In the genomic region with DNA sequence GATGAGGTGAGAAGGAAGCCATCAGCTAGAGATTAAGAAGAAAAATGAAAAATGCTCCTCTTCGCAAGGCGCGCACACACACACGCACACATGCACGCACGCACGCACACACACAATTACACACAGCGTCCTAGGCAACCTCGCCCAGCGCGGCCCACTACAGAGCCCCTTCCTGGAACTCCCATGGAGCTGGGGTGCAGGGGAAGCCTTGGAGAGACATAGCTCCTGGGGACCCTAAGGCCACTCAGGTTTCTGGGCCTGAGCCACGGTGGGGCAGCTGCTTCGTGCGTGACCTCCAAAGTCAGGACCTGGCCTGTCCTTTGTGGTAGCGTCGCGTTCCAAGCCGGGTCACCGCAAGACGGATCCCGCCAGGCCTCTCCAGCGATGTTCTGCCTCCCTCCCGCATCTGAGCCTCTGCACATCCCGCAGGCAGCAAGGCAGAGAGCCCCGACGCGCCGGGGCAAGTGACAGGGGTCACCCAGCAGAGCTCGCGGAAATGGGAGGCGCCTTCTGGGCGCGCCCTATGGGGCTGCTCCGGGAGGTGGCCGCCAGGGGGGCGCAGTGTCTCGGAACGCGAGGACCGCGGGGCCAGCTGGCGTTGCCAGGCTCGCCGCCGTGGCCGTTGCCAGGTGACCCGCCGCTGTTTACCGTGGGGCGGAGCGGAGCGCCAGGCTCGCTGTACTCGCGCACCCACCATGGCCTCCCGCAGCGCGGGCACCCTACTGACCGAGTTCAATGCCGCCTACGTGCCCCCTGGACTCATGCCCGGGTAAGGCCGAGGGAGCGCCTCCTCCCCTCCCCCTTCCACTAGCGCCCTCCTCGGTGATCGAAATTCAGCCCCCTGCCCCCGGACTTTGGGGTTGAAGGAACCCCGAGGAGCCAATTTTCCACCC, we compare ENCODE assay signal across 7 cellular contexts.
DNase-seq lines count a peak whose midpoint lies in the region; ATAC-seq lines count a peak whose summit lies in the region.

No MANE protein-coding gene starts in this region.

- H3K36me3 Mint-ChIP-seq in activated naive CD8-positive, alpha-beta T cell treated with anti-CD3 and anti-CD28 coated beads for 36 hours = no peaks in the 10 kb centered on the region

- peaks cover 2% of the 10 kb centered on the region for H3K4me1 Mint-ChIP-seq in activated naive CD8-positive, alpha-beta T cell treated with anti-CD3 and anti-CD28 coated beads for 36 hours

- no peaks in the 10 kb centered on the region for H3F3A ChIP-seq in GM23248 (ENCODE audit: insufficient read depth)

- H3K9me3 ChIP-seq in GM23248 (ENCODE audit: low read depth) (no peaks in the 10 kb centered on the region), iPS DF 6.9 (ENCODE audit: control insufficient read depth, insufficient read depth, low read length) (no peaks in the 10 kb centered on the region)

- H3K27me3 ChIP-seq in GM23248 (replicated peaks; ENCODE audit: insufficient read depth) (peaks cover 93% of the 10 kb centered on the region), iPS DF 6.9 (ENCODE audit: control insufficient read depth, insufficient read depth, low read length) (peaks cover 4% of the 10 kb centered on the region; the same call in 1 of the 2 replicates)

- H4K20me1 ChIP-seq in GM23248 (ENCODE audit: insufficient read depth) = no peaks in the 10 kb centered on the region

- peak overlapping the region; percentile 56 for H3K4me3 ChIP-seq in GM23248
- H3K4me3 ChIP-seq in iPS DF 6.9 (ENCODE audit: low read length) = peak overlapping the region; percentile 35; the same call in 1 of the 2 replicates

- 24 to 28% methylated on average over 55 to 65 of the region's 69 CpGs for WGBS in GM23248 (ENCODE audit: low coverage in 1 of 2, low lambda C conversion rate in 2 of 2, missing lambda C conversion rate in 2 of 2), 2 experiments
- no CpG with 5 or more reads among the region's 69 CpGs for WGBS in iPS DF 6.9 (ENCODE audit: insufficient coverage, insufficient read length)

- H3K4me3 Mint-ChIP-seq in activated naive CD8-positive, alpha-beta T cell treated with anti-CD3 and anti-CD28 coated beads for 36 hours = peak overlapping the region; percentile 42

- H3K4me2 ChIP-seq in GM23248 (ENCODE audit: unreplicated experiment) = peak overlapping the region; percentile 36

- H3K27ac ChIP-seq in GM23248 (no peak overlapping the region), iPS DF 6.9 (ENCODE audit: low read length) (no peak overlapping the region)

- ATAC-seq in GM18909 (IDR thresholded peaks at IDR 0.05; ENCODE audit: poor library complexity, unreplicated experiment) (no peak), GM19463 (IDR thresholded peaks at IDR 0.05; ENCODE audit: unreplicated experiment) (no peak)

- no peaks in the 10 kb centered on the region for H3K9me2 ChIP-seq in GM23248 (ENCODE audit: insufficient read depth)

- no peak overlapping the region for H3K27ac Mint-ChIP-seq in activated naive CD8-positive, alpha-beta T cell treated with anti-CD3 and anti-CD28 coated beads for 36 hours

- H3K4me1 ChIP-seq in GM23248 (ENCODE audit: insufficient read depth) (peaks cover 8% of the 10 kb centered on the region; the same call in 1 of the 2 replicates), iPS DF 6.9 (ENCODE audit: control insufficient read depth, insufficient read depth, low read length) (peaks cover 3% of the 10 kb centered on the region)

- in situ Hi-C loops in GM23248 (cut with MboI) = no loop called here

- DNase-seq in GM23248 = peak; percentile 64
- peak; percentile 82 for DNase-seq in NCI-H345 (lab: John Stamatoyannopoulos, UW)
- DNase-seq in activated naive CD8-positive, alpha-beta T cell treated with anti-CD3 and anti-CD28 coated beads for 36 hours = peak; percentile 65
- no peak for DNase-seq in iPS DF 6.9 (ENCODE audit: low read depth, low spot score)
- DNase-seq in stimulated activated CD4-positive, alpha-beta T cell treated with anti-CD3 and anti-CD28 coated beads, Interleukin-15, amount 100 ng/mL, for 24 hours = peak; percentile 59

- no peaks in the 10 kb centered on the region for H3K9me3 Mint-ChIP-seq in activated naive CD8-positive, alpha-beta T cell treated with anti-CD3 and anti-CD28 coated beads for 36 hours

- H3K9ac ChIP-seq in GM23248 = no peak overlapping the region

- H3K36me3 ChIP-seq in GM23248 (ENCODE audit: low read depth) (no peaks in the 10 kb centered on the region), iPS DF 6.9 (ENCODE audit: control insufficient read depth, insufficient read depth, low read length) (no peaks in the 10 kb centered on the region)

- no peaks in the 10 kb centered on the region for H3K79me2 ChIP-seq in GM23248 (ENCODE audit: insufficient read depth)

- no peak overlapping the region for H2AFZ ChIP-seq in GM23248

- H3K27me3 Mint-ChIP-seq in activated naive CD8-positive, alpha-beta T cell treated with anti-CD3 and anti-CD28 coated beads for 36 hours = peaks cover 82% of the 10 kb centered on the region
